Comparison of ENCODE assay signal across 8 cellular contexts in genomic region chr17:31524926-31525800, GRCh38.
DNase-seq lines count a peak whose midpoint lies in the region; ATAC-seq and TF ChIP-seq lines count a peak whose summit lies in the region.

No MANE protein-coding gene starts in this region.

- no peak overlapping the region for H3K4me3 ChIP-seq in WI38 (ENCODE audit: low read depth, low read length)

- no peak for ATAC-seq in HG02852 (IDR thresholded peaks at IDR 0.05; ENCODE audit: unreplicated experiment)

- peak; percentile 81 for TF ChIP-seq CTCF in WI38 (IDR thresholded peaks at IDR 0.05; ENCODE audit: low read depth, low read length)

- DNase-seq in NK-92 treated with Interleukin-12 subunit alpha and Interleukin-12 subunit beta, amount 100 ng/mL, for 24 hours (lab: John Stamatoyannopoulos, UW) = peak; percentile 70
- DNase-seq in NK-92 (lab: John Stamatoyannopoulos, UW; ENCODE audit: unreplicated experiment) (no peak), NCI-H1694 (lab: John Stamatoyannopoulos, UW) (peak; percentile 85), brain pericyte (ENCODE audit: low read depth, low spot score) (peak; percentile 32), inferior parietal cortex (ENCODE audit: extremely low spot score) (peak; percentile 87)
- DNase-seq in stimulated activated CD4-positive, alpha-beta T cell treated with anti-CD3 and anti-CD28 coated beads, Interleukin-15, amount 100 ng/mL, for 1 hour (ENCODE audit: low read depth in 1 of 2, low spot score in 1 of 2) = peak; percentile 71 to 87
